ENCODE assay signal across 8 cellular contexts in genomic region chr19:49817964-49818690, GRCh38. TPM values are rescaled to one million over a fixed set of nuclear protein-coding genes. Genes with fewer than 3 reads are reported as not detected.
DNase-seq lines count a peak whose midpoint lies in the region; ATAC-seq, FAIRE-seq and TF ChIP-seq lines count a peak whose summit lies in the region.

TSS of gene MED25 (plus strand) at chr19:49818289. CDS start at chr19:49818342, 53 bp downstream.

- H3K4me3 ChIP-seq in bronchial epithelial cell (ENCODE audit: low read depth, low read length) = peak within 1 kb of the TSS; percentile 63

- no peaks in the 10 kb centered on the region for H3K9me3 Mint-ChIP-seq in WTC11
- no peaks in the 10 kb centered on the region for H3K9me3 Mint-ChIP-seq in immature natural killer cell

- H3K27me3 Mint-ChIP-seq in WTC11 (ENCODE audit: low read depth) = no peaks in the 10 kb centered on the region
- peaks cover 19 to 28% (median 19%) of the 10 kb centered on the region in 3 donors for H3K27me3 Mint-ChIP-seq in immature natural killer cell (ENCODE audit: low read depth in 3 of 3)

- peak within 1 kb of the TSS; percentile 99 for H3K4me3 Mint-ChIP-seq in WTC11
- H3K4me3 Mint-ChIP-seq in immature natural killer cell = peak within 1 kb of the TSS; percentile 96 to 99 (median 98)

- in situ Hi-C loops in ACHN (cut with HindIII; ENCODE audit: low pct_ligation_motif_present, low pct_unique_long_range_greater_than_20kb, low sequenced_read_pairs) = no loop called here

- POLR2A ChIA-PET in WTC11 (lab: Charles Lee) = no interaction called here

- ATAC-seq in GM18858 (IDR thresholded peaks at IDR 0.05; ENCODE audit: unreplicated experiment) (peak; percentile 57), HG03095 (IDR thresholded peaks at IDR 0.05; ENCODE audit: unreplicated experiment) (peak; percentile 53), WTC11 (peak; percentile 74)

- peaks cover 8% of the 10 kb centered on the region for H3K36me3 Mint-ChIP-seq in WTC11
- peaks cover 0 to 4% (median under 1%) of the 10 kb centered on the region in 3 donors for H3K36me3 Mint-ChIP-seq in immature natural killer cell

- CTCF ChIA-PET in WTC11 (lab: Charles Lee) = interaction anchor here (0.6 to 1.4 kb wide), 3 partner anchors 13 to 220 kb away, joined by 3 read pairs; partner anchors contain the start of gene PTOV1

- H3K27ac Mint-ChIP-seq in WTC11 (peak within 1 kb of the TSS; percentile 99), immature natural killer cell (peak within 1 kb of the TSS; percentile 95 to 100 (median 100))

- H3K4me1 Mint-ChIP-seq in WTC11 = peaks cover 12% of the 10 kb centered on the region
- H3K4me1 Mint-ChIP-seq in immature natural killer cell = peaks cover 33 to 50% of the 10 kb centered on the region in 2 donors

- H3K27me3 ChIP-seq in bronchial epithelial cell (ENCODE audit: control insufficient read depth, insufficient read depth, low read length) = no peaks in the 10 kb centered on the region

- FAIRE-seq in bronchial epithelial cell (lab: Jason Lieb, UNC) = no peak

- peaks cover 3% of the 10 kb centered on the region for H3K36me3 ChIP-seq in bronchial epithelial cell (ENCODE audit: control insufficient read depth, insufficient read depth, low read length)

- TF ChIP-seq CTCF in WTC11 (IDR thresholded peaks at IDR 0.05) = no peak
- TF ChIP-seq CTCF in bronchial epithelial cell (IDR thresholded peaks at IDR 0.05; ENCODE audit: insufficient read depth, low read length, severe bottlenecking) = peak; percentile 20

- peak; percentile 77 for DNase-seq in ACHN
- peak; percentile 74 for DNase-seq in NCI-H2171 (lab: John Stamatoyannopoulos, UW)
- DNase-seq in WTC11 (ENCODE audit: low spot score) = peak; percentile 86
- DNase-seq in bronchial epithelial cell (ENCODE audit: low read depth) = peak; percentile 71
- DNase-seq in immature natural killer cell = peak; percentile 91 to 94 (median 94)
- DNase-seq in smooth muscle cell of the brain vasculature (ENCODE audit: low read depth, low spot score) = peak; percentile 63

TF ChIP-seq in WTC11, 78 proteins besides CTCF, POLR2A, EP300 and RAD21 (continues in another document):
- TF ChIP-seq FOXP4 (CRISPR knock-in tag; IDR thresholded peaks at IDR 0.05) (0 out of 2 replicates have a peak, but pooled peaks have one; percentile 42), E2F5 (CRISPR knock-in tag; IDR thresholded peaks at IDR 0.05) (peak; percentile 73; the same call in 1 of the 2 replicates), TEAD1 (CRISPR knock-in tag; IDR thresholded peaks at IDR 0.05) (peak; percentile 70; the same call in 1 of the 2 replicates), ATF1 (CRISPR knock-in tag; IDR thresholded peaks at IDR 0.05) (no peak), FOXP1 (CRISPR knock-in tag; IDR thresholded peaks at IDR 0.05; ENCODE audit: borderline replicate concordance) (0 out of 2 replicates have a peak, but pooled peaks have one; percentile 30), ZNF263 (CRISPR knock-in tag; IDR thresholded peaks at IDR 0.05; ENCODE audit: low read depth) (no peak), ZBTB43 (CRISPR knock-in tag; IDR thresholded peaks at IDR 0.05) (no peak), USF1 (CRISPR knock-in tag; IDR thresholded peaks at IDR 0.05) (peak; percentile 58; the same call in 1 of the 2 replicates), ARID4B (CRISPR knock-in tag; IDR thresholded peaks at IDR 0.05; ENCODE audit: borderline replicate concordance) (0 out of 2 replicates have a peak, but pooled peaks have one; percentile 72), HMGXB4 (CRISPR knock-in tag; IDR thresholded peaks at IDR 0.05) (peak; percentile 48; the same call in 1 of the 2 replicates), SP1 (CRISPR knock-in tag; conservative IDR thresholded peaks at IDR 0.05) (peak; percentile 66), MAX (CRISPR knock-in tag; IDR thresholded peaks at IDR 0.05) (peak; percentile 70), ZNF416 (CRISPR knock-in tag; IDR thresholded peaks at IDR 0.05) (no peak)

RNA-seq across cellular contexts. Expression of gene MED25, which starts in this region (rescaled TPM):
- total RNA-seq in WTC11 (2021) (80.2 to 81.2 TPM (median 81.2 TPM) in 3 replicates), bronchial epithelial cell (8.2 and 10.2 TPM in 2 replicates)
- polyA plus RNA-seq in immature natural killer cell = 10 to 100 TPM in 2 of 3 donors, 1 to 10 TPM in 1; 5.0 to 30.4 (median 13.9) TPM

Comparison
In these comparisons a context has a peak if more than half of its experiments do, and no peak if none do; other contexts are left out.
1. Peak in every context shown above with its lines: DNase-seq, ATAC-seq and H3K4me3 ChIP-seq.